Comparison of ENCODE assay signal across 19 cellular contexts in genomic region chr4:154039435-154040061, GRCh38.
DNase-seq lines count a peak whose midpoint lies in the region; ATAC-seq and TF ChIP-seq lines count a peak whose summit lies in the region.
"Had no signal": no experiment of that assay in that cellular context is flagged by ENCODE, and none has a peak within 500 bp of the region (broad histone marks: within the 10 kb centered on the region; RNA-seq: fewer than 3 reads in every experiment).

No MANE protein-coding gene starts in this region.

- BruUV-seq in A673 (replicated peaks; lab: Mats Ljungman, UMichigan), result no TSS peak

- POLR2A ChIA-PET in A673 (lab: Charles Lee; ENCODE audit: low non-redundant PET), result no interaction called here
- POLR2A ChIA-PET in HEK293T (lab: Yijun Ruan, JAX), result no interaction called here

- DNase-seq in A673 (ENCODE audit: low spot score) (peak; percentile 11), HEK293T (ENCODE audit: extremely low spot score) (no peak), NCI-H2081 treated with DMSO at 0.1 percent for 48 hours (lab: John Stamatoyannopoulos, UW) (peak; percentile 65), SK-N-MC (ENCODE audit: low read depth, low spot score) (peak; percentile 12), posterior cingulate gyrus (no peak)
- no peak for DNase-seq in stimulated activated CD4-positive, alpha-beta T cell treated with anti-CD3 and anti-CD28 coated beads, Interleukin-2, amount 100 ng/mL, for 24 hours
- DNase-seq: CD8-positive, alpha-beta T cell; GOT3; KBM-7; NCI-H1694 treated with DMSO at 0.1 percent for 48 hours; NCI-H2171; NCI-H446; NCI-H774 had no signal

- H3K4me3 ChIP-seq in A673 (ENCODE audit: low read depth, low read length, poor library complexity, severe bottlenecking) (no peak overlapping the region), SK-N-MC (0 out of 2 replicates have a peak overlapping the region, but pooled peaks have one; percentile 3)
- H3K4me3 ChIP-seq: A549; BLaER1 treated with 17β-estradiol and CSF1 and Interleukin-3, amounts not matched to agents 10 nM and 100 nM had no signal

- no peak overlapping the region for H3K27ac ChIP-seq in A673 (ENCODE audit: low read depth, low read length, poor library complexity, severe bottlenecking)
- no peak overlapping the region for H3K27ac ChIP-seq in SK-N-MC
- H3K27ac ChIP-seq: A549; BLaER1 treated with 17β-estradiol and CSF1 and Interleukin-3, amounts not matched to agents 10 nM and 100 nM had no signal

- TF ChIP-seq CTCF in A673 (conservative IDR thresholded peaks at IDR 0.05; ENCODE audit: low read depth, low read length), result no peak

- no peak overlapping the region for H3K9ac ChIP-seq in SK-N-MC (ENCODE audit: insufficient read length)
- H3K9ac ChIP-seq: BLaER1 treated with 17β-estradiol and CSF1 and Interleukin-3, amounts not matched to agents 10 nM and 100 nM had no signal

- H3K4me1 ChIP-seq in A673 (ENCODE audit: insufficient read depth, low read length, poor library complexity, severe bottlenecking), result no peaks in the 10 kb centered on the region
- H3K4me1 ChIP-seq: A549; BLaER1 treated with 17β-estradiol and CSF1 and Interleukin-3, amounts not matched to agents 10 nM and 100 nM had no signal

- intact Hi-C loops in A673 (cut with micrococcal nuclease; ENCODE audit: unreplicated experiment) (no loop called here), posterior cingulate gyrus (cut with DNase I) (no loop called here)

- H3K36me3 ChIP-seq in A673 (ENCODE audit: insufficient read depth, low read length, poor library complexity, severe bottlenecking) (no peaks in the 10 kb centered on the region), SK-N-MC (ENCODE audit: insufficient read depth, low read length) (no peaks in the 10 kb centered on the region)
- H3K36me3 ChIP-seq: BLaER1 treated with 17β-estradiol and CSF1 and Interleukin-3, amounts not matched to agents 10 nM and 100 nM had no signal

- H3K27me3 ChIP-seq in A673 (replicated peaks; ENCODE audit: insufficient read depth, low read depth, low read length, poor library complexity), result no peaks in the 10 kb centered on the region
- H3K27me3 ChIP-seq: BLaER1 treated with 17β-estradiol and CSF1 and Interleukin-3, amounts not matched to agents 10 nM and 100 nM had no signal

- CTCF ChIA-PET in A673 (lab: Charles Lee), result no interaction called here
- CTCF ChIA-PET in HEK293T (lab: Yijun Ruan, JAX), result interaction anchor here (1.4 kb wide), 1 partner anchor 10 kb away, joined by 3 read pairs; no protein-coding TSS in a partner anchor

- no peak for ATAC-seq in HG02623 (IDR thresholded peaks at IDR 0.05; ENCODE audit: unreplicated experiment)
- ATAC-seq in HG03439 (IDR thresholded peaks at IDR 0.05; ENCODE audit: unreplicated experiment), result no peak
- ATAC-seq: A549; CD8-positive, alpha-beta T cell; HCT116; HepG2 had no signal

- H3K9me3 ChIP-seq in A673 (ENCODE audit: low read depth, low read length, poor library complexity, severe bottlenecking), result no peaks in the 10 kb centered on the region
- H3K9me3 ChIP-seq in SK-N-MC (ENCODE audit: low read depth, low read length), result no peaks in the 10 kb centered on the region
- H3K9me3 ChIP-seq: A549; BLaER1 treated with 17β-estradiol and CSF1 and Interleukin-3, amounts not matched to agents 10 nM and 100 nM had no signal

TF ChIP-seq in HEK293T, 16 proteins besides CTCF, POLR2A, EP300 and RAD21:
- TF ChIP-seq SUZ12 (IDR thresholded peaks at IDR 0.05) (no peak), FOXM1 (IDR thresholded peaks at IDR 0.05; ENCODE audit: borderline replicate concordance) (no peak), CTBP1 (IDR thresholded peaks at IDR 0.05; ENCODE audit: borderline replicate concordance) (no peak), PKNOX1 (IDR thresholded peaks at IDR 0.05) (peak; percentile 25; the same call in 1 of the 2 replicates), TARDBP (IDR thresholded peaks at IDR 0.05) (no peak), LEF1 (IDR thresholded peaks at IDR 0.05; ENCODE audit: borderline replicate concordance) (no peak)

Comparison
In these comparisons a context has a peak if more than half of its experiments do, and no peak if none do; other contexts are left out.
1. DNase-seq: peak in A673 (single experiment), NCI-H2081 treated with DMSO at 0.1 percent for 48 hours (single experiment) and SK-N-MC (single experiment); none in HEK293T (single experiment), posterior cingulate gyrus (0 of 10) and stimulated activated CD4-positive, alpha-beta T cell treated with anti-CD3 and anti-CD28 coated beads, Interleukin-2, amount 100 ng/mL, for 24 hours (0 of 2).